ENCODE assay signal across 14 cellular contexts in the genomic region with DNA sequence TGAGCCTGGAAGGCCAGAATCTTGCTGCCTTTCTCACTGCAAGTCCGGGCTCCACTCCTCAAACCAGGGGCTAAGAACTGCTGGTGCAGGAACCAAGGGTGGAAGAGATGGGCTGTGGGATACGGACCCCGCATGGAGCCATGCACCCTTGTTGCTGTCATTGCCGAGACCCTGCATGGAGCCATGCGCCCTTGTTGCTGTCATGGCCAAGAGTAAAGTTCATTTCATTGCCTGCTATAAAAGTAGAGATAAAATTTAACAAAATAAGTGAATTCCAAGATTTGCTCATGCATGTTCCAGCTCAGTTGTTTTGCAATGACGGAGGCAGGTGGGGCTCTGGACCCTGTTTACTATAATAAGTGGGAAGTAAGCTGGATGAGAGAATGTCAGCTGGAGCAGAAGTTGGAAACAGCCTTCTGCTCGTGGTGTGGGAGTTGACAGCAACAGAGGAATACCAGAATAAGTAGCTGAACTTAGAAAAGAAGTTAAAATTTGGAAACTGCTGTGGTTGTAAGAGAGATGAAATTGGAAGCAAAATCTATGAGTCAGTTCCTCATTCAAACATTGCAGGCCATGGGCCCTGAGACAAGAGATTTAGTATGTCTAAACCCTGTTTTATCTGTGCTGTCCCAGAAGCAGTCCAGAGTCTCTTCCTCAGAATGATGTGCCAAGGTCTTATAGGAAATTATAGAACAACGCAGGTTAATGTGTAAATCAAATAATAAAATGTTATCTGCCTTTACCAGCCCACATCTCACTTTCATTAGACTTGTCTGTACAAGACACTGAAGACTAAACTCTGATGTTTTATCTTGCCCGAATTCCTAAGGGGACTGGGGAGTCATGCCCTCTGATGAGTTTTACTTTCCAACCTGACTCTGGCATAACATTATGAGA. TPM values are rescaled to one million over a fixed set of nuclear protein-coding genes. Genes with fewer than 3 reads are reported as not detected.
DNase-seq lines count a peak whose midpoint lies in the region; ATAC-seq and TF ChIP-seq lines count a peak whose summit lies in the region.
"Had no signal": no experiment of that assay in that cellular context is flagged by ENCODE, and none has a peak within 500 bp of the region (broad histone marks: within the 10 kb centered on the region; RNA-seq: fewer than 3 reads in every experiment).

No MANE protein-coding gene starts in this region.

- intact Hi-C loops in lower lobe of right lung (cut with DNase I) = no loop called here
- intact Hi-C loops in CD4-positive, alpha-beta memory T cell (cut with micrococcal nuclease) = no loop called here

- H3K9me3 ChIP-seq in lower lobe of right lung = no peaks in the 10 kb centered on the region
- H3K9me3 ChIP-seq in CD4-positive, alpha-beta memory T cell (ENCODE audit: control insufficient read depth in 1 of 2, low read length in 2 of 2) = no peaks in the 10 kb centered on the region

- H3K27me3 ChIP-seq in lower lobe of right lung (ENCODE audit: low read depth) = no peaks in the 10 kb centered on the region
- no peaks in the 10 kb centered on the region for H3K27me3 ChIP-seq in CD4-positive, alpha-beta memory T cell (ENCODE audit: insufficient read depth, low read length)

- TF ChIP-seq CTCF in AG10803 (conservative IDR thresholded peaks at IDR 0.05; ENCODE audit: low read length) (no peak), lower lobe of right lung (IDR thresholded peaks at IDR 0.05) (no peak)

- no peak overlapping the region for H3K4me3 Mint-ChIP-seq in CD4-positive, alpha-beta memory T cell
- H3K4me3 Mint-ChIP-seq: activated CD4-positive, alpha-beta T cell treated with anti-CD3 and anti-CD28 coated beads, Interleukin-2, amount 10 ng/mL, durations not matched to agents 7 days and 5 days; activated naive CD8-positive, alpha-beta T cell treated with anti-CD3 and anti-CD28 coated beads, Interleukin-2, amount 10 ng/mL, durations not matched to agents 7 days and 5 days had no signal

- DNase-seq in AG10803 (ENCODE audit: low read depth) (peak; percentile 82), NOMO-1 (lab: John Stamatoyannopoulos, UW; ENCODE audit: unreplicated experiment in 2 of 2) (peak; percentile 58 to 83), epithelial cell of prostate (ENCODE audit: low read depth, low spot score) (no peak), lower lobe of right lung (no peak), NCI-H1105 (lab: John Stamatoyannopoulos, UW) (no peak), NCI-H128 (lab: John Stamatoyannopoulos, UW; ENCODE audit: unreplicated experiment) (no peak)
- no peak for DNase-seq in CD4-positive, alpha-beta memory T cell
- DNase-seq: ACHN; activated CD4-positive, alpha-beta T cell treated with anti-CD3 and anti-CD28 coated beads, Interleukin-2, amount 10 ng/mL, durations not matched to agents 7 days and 5 days; activated naive CD8-positive, alpha-beta T cell treated with anti-CD3 and anti-CD28 coated beads, Interleukin-2, amount 10 ng/mL, durations not matched to agents 7 days and 5 days; erythroblast; NCI-H2029 treated with DMSO at 0.1 percent for 48 hours had no signal

- H3K27ac Mint-ChIP-seq in CD4-positive, alpha-beta memory T cell = peak overlapping the region in 1 of 7 donors; percentile 4
- H3K27ac Mint-ChIP-seq: activated CD4-positive, alpha-beta T cell treated with anti-CD3 and anti-CD28 coated beads, Interleukin-2, amount 10 ng/mL, durations not matched to agents 7 days and 5 days; activated naive CD8-positive, alpha-beta T cell treated with anti-CD3 and anti-CD28 coated beads, Interleukin-2, amount 10 ng/mL, durations not matched to agents 7 days and 5 days had no signal

- H3K9me3 Mint-ChIP-seq in CD4-positive, alpha-beta memory T cell = peaks cover 0 to 2% (median 0%) of the 10 kb centered on the region in 8 donors
- H3K9me3 Mint-ChIP-seq: activated CD4-positive, alpha-beta T cell treated with anti-CD3 and anti-CD28 coated beads, Interleukin-2, amount 10 ng/mL, durations not matched to agents 7 days and 5 days; activated naive CD8-positive, alpha-beta T cell treated with anti-CD3 and anti-CD28 coated beads, Interleukin-2, amount 10 ng/mL, durations not matched to agents 7 days and 5 days had no signal

- H3K4me3 ChIP-seq in AG10803 (ENCODE audit: low read length) = no peak overlapping the region
- no peak overlapping the region for H3K4me3 ChIP-seq in lower lobe of right lung
- H3K4me3 ChIP-seq in CD4-positive, alpha-beta memory T cell (ENCODE audit: low read length in 2 of 2) = no peak overlapping the region
- H3K4me3 ChIP-seq: SK-N-MC had no signal

- H3K36me3 ChIP-seq in lower lobe of right lung = no peaks in the 10 kb centered on the region
- no peaks in the 10 kb centered on the region for H3K36me3 ChIP-seq in CD4-positive, alpha-beta memory T cell (ENCODE audit: insufficient read depth, low read length)

- POLR2A ChIA-PET in CD4-positive, alpha-beta memory T cell (lab: Charles Lee; ENCODE audit: partially characterized antibody) = no interaction called here

- peaks cover 0 to 2% of the 10 kb centered on the region in 2 donors for H3K27me3 Mint-ChIP-seq in CD4-positive, alpha-beta memory T cell

- no peaks in the 10 kb centered on the region for H3K36me3 Mint-ChIP-seq in CD4-positive, alpha-beta memory T cell
- H3K36me3 Mint-ChIP-seq: activated naive CD8-positive, alpha-beta T cell treated with anti-CD3 and anti-CD28 coated beads, Interleukin-2, amount 10 ng/mL, durations not matched to agents 7 days and 5 days had no signal

- H3K4me1 Mint-ChIP-seq in CD4-positive, alpha-beta memory T cell = no peaks in the 10 kb centered on the region
- H3K4me1 Mint-ChIP-seq: activated CD4-positive, alpha-beta T cell treated with anti-CD3 and anti-CD28 coated beads, Interleukin-2, amount 10 ng/mL, durations not matched to agents 7 days and 5 days; activated naive CD8-positive, alpha-beta T cell treated with anti-CD3 and anti-CD28 coated beads, Interleukin-2, amount 10 ng/mL, durations not matched to agents 7 days and 5 days had no signal

- H3K4me1 ChIP-seq in lower lobe of right lung = peaks cover 12% of the 10 kb centered on the region
- H3K4me1 ChIP-seq in CD4-positive, alpha-beta memory T cell (ENCODE audit: insufficient read depth, low read length) = no peaks in the 10 kb centered on the region

- peak overlapping the region; percentile 76 for H3K27ac ChIP-seq in epithelial cell of prostate
- no peak overlapping the region for H3K27ac ChIP-seq in lower lobe of right lung
- no peak overlapping the region for H3K27ac ChIP-seq in CD4-positive, alpha-beta memory T cell (ENCODE audit: low read depth, low read length)
- H3K27ac ChIP-seq: SK-N-MC had no signal

- ATAC-seq in lower lobe of right lung (peak; percentile 53 to 56), HG03095 (IDR thresholded peaks at IDR 0.05; ENCODE audit: unreplicated experiment) (no peak)

- CTCF ChIA-PET in CD4-positive, alpha-beta memory T cell (lab: Charles Lee; ENCODE audit: partially characterized antibody) = no interaction called here

RNA-seq across cellular contexts. Expression of a gene that starts 15.8 kb away (rescaled TPM):
- total RNA-seq in lower lobe of right lung = 8.8 TPM
- total RNA-seq in CD4-positive, alpha-beta memory T cell = not detected
- under 1 TPM; 0.09 to 0.14 TPM for polyA plus RNA-seq in CD4-positive, alpha-beta memory T cell
- total RNA-seq: activated CD4-positive, alpha-beta T cell treated with anti-CD3 and anti-CD28 coated beads, Interleukin-2, amount 10 ng/mL, durations not matched to agents 7 days and 5 days; activated naive CD8-positive, alpha-beta T cell treated with anti-CD3 and anti-CD28 coated beads, Interleukin-2, amount 10 ng/mL, durations not matched to agents 7 days and 5 days had no signal

Comparison
In these comparisons a context has a peak if more than half of its experiments do, and no peak if none do; other contexts are left out.
1. DNase-seq: peak in AG10803 (single experiment) and NOMO-1 (2 of 2); none in epithelial cell of prostate (single experiment), lower lobe of right lung (single experiment), NCI-H1105 (single experiment), CD4-positive, alpha-beta memory T cell (0 of 5) and NCI-H128 (single experiment).